In the genomic region with DNA sequence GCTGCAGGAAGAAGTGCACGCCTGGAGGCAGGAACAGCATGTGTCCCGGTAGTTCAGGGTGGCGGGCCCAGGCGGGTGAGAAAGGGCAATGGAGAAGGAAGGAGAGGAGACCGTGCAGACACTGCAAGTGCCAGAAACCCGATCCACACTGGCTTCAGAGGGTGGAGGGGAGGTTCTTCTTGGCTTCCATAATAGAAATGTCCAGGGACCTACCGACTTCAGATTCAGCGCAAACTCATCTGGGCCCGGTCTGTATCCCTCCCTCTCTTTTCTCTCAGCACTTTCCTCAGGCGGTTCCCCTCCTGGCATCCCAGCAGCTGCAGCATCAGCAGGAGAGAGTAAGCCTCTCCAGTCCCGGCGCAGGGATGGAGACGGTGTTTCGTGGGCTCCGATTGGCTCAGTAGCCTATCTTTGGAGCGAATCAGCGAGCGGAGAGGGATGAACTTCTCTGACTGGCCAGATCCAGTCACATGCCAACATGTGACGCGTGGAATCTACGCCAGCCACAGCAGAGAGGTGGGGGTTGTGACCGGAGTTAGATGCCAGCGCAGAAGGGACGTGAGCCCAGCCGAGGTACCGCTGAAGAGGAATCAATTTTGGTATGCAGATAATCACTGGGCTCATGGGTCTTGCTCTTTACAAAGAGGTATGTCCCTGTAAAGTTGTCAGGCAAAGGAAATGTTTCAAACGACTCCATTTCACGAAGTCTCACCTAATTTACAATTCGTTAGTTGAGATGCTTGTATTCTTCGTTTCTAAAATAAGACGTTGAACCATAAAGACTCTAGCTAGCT, we compare ENCODE assay signal across 1 cellular context.
TF ChIP-seq lines count a peak whose summit lies in the region.

No MANE protein-coding gene starts in this region.

TF ChIP-seq in HepG2, 621 proteins besides CTCF, POLR2A, EP300 and RAD21 (continued from another document and continues in another):
- TF ChIP-seq, protein P1, sequence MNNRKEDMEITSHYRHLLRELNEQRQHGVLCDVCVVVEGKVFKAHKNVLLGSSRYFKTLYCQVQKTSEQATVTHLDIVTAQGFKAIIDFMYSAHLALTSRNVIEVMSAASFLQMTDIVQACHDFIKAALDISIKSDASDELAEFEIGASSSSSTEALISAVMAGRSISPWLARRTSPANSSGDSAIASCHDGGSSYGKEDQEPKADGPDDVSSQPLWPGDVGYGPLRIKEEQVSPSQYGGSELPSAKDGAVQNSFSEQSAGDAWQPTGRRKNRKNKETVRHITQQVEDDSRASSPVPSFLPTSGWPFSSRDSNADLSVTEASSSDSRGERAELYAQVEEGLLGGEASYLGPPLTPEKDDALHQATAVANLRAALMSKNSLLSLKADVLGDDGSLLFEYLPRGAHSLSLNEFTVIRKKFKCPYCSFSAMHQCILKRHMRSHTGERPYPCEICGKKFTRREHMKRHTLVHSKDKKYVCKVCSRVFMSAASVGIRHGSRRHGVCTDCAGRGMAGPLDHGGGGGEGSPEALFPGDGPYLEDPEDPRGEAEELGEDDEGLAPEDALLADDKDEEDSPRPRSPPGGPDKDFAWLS (CRISPR knock-in tag; IDR thresholded peaks at IDR 0.05; ENCODE audit: borderline replicate concordance) = no peak
- TF ChIP-seq RXRA (CRISPR knock-in tag; IDR thresholded peaks at IDR 0.05) = 0 out of 2 replicates have a peak, but pooled peaks have one; percentile 14
- TF ChIP-seq RFX5 (IDR thresholded peaks at IDR 0.05; ENCODE audit: low read depth, low read length) = peak; percentile 89
- TF ChIP-seq GABPB1 (CRISPR knock-in tag; IDR thresholded peaks at IDR 0.05) = no peak; the same call in none of the 2 replicates
- no peak for TF ChIP-seq ZNF674 (CRISPR knock-in tag; IDR thresholded peaks at IDR 0.05; ENCODE audit: low read depth)
- no peak for TF ChIP-seq ZNF562 (CRISPR knock-in tag; IDR thresholded peaks at IDR 0.05; ENCODE audit: borderline replicate concordance)
- no peak for TF ChIP-seq ZNF460 (CRISPR knock-in tag; IDR thresholded peaks at IDR 0.05; ENCODE audit: borderline replicate concordance)
- no peak for TF ChIP-seq PAX8 (CRISPR knock-in tag; IDR thresholded peaks at IDR 0.05; ENCODE audit: borderline replicate concordance)
- TF ChIP-seq, protein P2, sequence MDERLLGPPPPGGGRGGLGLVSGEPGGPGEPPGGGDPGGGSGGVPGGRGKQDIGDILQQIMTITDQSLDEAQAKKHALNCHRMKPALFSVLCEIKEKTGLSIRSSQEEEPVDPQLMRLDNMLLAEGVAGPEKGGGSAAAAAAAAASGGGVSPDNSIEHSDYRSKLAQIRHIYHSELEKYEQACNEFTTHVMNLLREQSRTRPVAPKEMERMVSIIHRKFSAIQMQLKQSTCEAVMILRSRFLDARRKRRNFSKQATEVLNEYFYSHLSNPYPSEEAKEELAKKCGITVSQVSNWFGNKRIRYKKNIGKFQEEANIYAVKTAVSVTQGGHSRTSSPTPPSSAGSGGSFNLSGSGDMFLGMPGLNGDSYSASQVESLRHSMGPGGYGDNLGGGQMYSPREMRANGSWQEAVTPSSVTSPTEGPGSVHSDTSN (CRISPR knock-in tag; IDR thresholded peaks at IDR 0.05) = no peak
- TF ChIP-seq, protein P3, sequence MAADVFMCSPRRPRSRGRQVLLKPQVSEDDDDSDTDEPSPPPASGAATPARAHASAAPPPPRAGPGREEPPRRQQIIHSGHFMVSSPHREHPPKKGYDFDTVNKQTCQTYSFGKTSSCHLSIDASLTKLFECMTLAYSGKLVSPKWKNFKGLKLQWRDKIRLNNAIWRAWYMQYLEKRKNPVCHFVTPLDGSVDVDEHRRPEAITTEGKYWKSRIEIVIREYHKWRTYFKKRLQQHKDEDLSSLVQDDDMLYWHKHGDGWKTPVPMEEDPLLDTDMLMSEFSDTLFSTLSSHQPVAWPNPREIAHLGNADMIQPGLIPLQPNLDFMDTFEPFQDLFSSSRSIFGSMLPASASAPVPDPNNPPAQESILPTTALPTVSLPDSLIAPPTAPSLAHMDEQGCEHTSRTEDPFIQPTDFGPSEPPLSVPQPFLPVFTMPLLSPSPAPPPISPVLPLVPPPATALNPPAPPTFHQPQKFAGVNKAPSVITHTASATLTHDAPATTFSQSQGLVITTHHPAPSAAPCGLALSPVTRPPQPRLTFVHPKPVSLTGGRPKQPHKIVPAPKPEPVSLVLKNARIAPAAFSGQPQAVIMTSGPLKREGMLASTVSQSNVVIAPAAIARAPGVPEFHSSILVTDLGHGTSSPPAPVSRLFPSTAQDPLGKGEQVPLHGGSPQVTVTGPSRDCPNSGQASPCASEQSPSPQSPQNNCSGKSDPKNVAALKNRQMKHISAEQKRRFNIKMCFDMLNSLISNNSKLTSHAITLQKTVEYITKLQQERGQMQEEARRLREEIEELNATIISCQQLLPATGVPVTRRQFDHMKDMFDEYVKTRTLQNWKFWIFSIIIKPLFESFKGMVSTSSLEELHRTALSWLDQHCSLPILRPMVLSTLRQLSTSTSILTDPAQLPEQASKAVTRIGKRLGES (CRISPR knock-in tag; IDR thresholded peaks at IDR 0.05; ENCODE audit: borderline replicate concordance) = no peak
- TF ChIP-seq CENPT (CRISPR knock-in tag; IDR thresholded peaks at IDR 0.05; ENCODE audit: low read depth) = no peak
- TF ChIP-seq, protein P4, sequence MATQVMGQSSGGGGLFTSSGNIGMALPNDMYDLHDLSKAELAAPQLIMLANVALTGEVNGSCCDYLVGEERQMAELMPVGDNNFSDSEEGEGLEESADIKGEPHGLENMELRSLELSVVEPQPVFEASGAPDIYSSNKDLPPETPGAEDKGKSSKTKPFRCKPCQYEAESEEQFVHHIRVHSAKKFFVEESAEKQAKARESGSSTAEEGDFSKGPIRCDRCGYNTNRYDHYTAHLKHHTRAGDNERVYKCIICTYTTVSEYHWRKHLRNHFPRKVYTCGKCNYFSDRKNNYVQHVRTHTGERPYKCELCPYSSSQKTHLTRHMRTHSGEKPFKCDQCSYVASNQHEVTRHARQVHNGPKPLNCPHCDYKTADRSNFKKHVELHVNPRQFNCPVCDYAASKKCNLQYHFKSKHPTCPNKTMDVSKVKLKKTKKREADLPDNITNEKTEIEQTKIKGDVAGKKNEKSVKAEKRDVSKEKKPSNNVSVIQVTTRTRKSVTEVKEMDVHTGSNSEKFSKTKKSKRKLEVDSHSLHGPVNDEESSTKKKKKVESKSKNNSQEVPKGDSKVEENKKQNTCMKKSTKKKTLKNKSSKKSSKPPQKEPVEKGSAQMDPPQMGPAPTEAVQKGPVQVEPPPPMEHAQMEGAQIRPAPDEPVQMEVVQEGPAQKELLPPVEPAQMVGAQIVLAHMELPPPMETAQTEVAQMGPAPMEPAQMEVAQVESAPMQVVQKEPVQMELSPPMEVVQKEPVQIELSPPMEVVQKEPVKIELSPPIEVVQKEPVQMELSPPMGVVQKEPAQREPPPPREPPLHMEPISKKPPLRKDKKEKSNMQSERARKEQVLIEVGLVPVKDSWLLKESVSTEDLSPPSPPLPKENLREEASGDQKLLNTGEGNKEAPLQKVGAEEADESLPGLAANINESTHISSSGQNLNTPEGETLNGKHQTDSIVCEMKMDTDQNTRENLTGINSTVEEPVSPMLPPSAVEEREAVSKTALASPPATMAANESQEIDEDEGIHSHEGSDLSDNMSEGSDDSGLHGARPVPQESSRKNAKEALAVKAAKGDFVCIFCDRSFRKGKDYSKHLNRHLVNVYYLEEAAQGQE (IDR thresholded peaks at IDR 0.05; ENCODE audit: borderline replicate concordance in 1 of 2, low read depth in 1 of 2, low read length in 2 of 2) = no peak
- TF ChIP-seq, protein P5, sequence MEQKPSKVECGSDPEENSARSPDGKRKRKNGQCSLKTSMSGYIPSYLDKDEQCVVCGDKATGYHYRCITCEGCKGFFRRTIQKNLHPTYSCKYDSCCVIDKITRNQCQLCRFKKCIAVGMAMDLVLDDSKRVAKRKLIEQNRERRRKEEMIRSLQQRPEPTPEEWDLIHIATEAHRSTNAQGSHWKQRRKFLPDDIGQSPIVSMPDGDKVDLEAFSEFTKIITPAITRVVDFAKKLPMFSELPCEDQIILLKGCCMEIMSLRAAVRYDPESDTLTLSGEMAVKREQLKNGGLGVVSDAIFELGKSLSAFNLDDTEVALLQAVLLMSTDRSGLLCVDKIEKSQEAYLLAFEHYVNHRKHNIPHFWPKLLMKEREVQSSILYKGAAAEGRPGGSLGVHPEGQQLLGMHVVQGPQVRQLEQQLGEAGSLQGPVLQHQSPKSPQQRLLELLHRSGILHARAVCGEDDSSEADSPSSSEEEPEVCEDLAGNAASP (CRISPR knock-in tag; IDR thresholded peaks at IDR 0.05; ENCODE audit: borderline replicate concordance) = peak; percentile 14; the same call in 1 of the 2 replicates
- TF ChIP-seq ZNF75D (CRISPR knock-in tag; IDR thresholded peaks at IDR 0.05; ENCODE audit: borderline replicate concordance) = no peak
- no peak for TF ChIP-seq RBFOX2 (IDR thresholded peaks at IDR 0.05; ENCODE audit: low read depth, low read length)
- TF ChIP-seq MEIS1 (CRISPR knock-in tag; IDR thresholded peaks at IDR 0.05; ENCODE audit: borderline replicate concordance) = no peak
- no peak for TF ChIP-seq ZNF660 (CRISPR knock-in tag; IDR thresholded peaks at IDR 0.05; ENCODE audit: borderline replicate concordance, low read depth)
- TF ChIP-seq, protein P6, sequence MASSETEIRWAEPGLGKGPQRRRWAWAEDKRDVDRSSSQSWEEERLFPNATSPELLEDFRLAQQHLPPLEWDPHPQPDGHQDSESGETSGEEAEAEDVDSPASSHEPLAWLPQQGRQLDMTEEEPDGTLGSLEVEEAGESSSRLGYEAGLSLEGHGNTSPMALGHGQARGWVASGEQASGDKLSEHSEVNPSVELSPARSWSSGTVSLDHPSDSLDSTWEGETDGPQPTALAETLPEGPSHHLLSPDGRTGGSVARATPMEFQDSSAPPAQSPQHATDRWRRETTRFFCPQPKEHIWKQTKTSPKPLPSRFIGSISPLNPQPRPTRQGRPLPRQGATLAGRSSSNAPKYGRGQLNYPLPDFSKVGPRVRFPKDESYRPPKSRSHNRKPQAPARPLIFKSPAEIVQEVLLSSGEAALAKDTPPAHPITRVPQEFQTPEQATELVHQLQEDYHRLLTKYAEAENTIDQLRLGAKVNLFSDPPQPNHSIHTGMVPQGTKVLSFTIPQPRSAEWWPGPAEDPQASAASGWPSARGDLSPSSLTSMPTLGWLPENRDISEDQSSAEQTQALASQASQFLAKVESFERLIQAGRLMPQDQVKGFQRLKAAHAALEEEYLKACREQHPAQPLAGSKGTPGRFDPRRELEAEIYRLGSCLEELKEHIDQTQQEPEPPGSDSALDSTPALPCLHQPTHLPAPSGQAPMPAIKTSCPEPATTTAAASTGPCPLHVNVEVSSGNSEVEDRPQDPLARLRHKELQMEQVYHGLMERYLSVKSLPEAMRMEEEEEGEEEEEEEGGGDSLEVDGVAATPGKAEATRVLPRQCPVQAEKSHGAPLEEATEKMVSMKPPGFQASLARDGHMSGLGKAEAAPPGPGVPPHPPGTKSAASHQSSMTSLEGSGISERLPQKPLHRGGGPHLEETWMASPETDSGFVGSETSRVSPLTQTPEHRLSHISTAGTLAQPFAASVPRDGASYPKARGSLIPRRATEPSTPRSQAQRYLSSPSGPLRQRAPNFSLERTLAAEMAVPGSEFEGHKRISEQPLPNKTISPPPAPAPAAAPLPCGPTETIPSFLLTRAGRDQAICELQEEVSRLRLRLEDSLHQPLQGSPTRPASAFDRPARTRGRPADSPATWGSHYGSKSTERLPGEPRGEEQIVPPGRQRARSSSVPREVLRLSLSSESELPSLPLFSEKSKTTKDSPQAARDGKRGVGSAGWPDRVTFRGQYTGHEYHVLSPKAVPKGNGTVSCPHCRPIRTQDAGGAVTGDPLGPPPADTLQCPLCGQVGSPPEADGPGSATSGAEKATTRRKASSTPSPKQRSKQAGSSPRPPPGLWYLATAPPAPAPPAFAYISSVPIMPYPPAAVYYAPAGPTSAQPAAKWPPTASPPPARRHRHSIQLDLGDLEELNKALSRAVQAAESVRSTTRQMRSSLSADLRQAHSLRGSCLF (CRISPR knock-in tag; IDR thresholded peaks at IDR 0.05; ENCODE audit: borderline replicate concordance) = no peak
- no peak for TF ChIP-seq ZC3H13 (CRISPR knock-in tag; IDR thresholded peaks at IDR 0.05)
- TF ChIP-seq, protein P7, sequence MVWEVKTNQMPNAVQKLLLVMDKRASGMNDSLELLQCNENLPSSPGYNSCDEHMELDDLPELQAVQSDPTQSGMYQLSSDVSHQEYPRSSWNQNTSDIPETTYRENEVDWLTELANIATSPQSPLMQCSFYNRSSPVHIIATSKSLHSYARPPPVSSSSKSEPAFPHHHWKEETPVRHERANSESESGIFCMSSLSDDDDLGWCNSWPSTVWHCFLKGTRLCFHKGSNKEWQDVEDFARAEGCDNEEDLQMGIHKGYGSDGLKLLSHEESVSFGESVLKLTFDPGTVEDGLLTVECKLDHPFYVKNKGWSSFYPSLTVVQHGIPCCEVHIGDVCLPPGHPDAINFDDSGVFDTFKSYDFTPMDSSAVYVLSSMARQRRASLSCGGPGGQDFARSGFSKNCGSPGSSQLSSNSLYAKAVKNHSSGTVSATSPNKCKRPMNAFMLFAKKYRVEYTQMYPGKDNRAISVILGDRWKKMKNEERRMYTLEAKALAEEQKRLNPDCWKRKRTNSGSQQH (CRISPR knock-in tag; IDR thresholded peaks at IDR 0.05; ENCODE audit: low read depth) = no peak
- peak; percentile 63; the same call in 1 of the 2 replicates for TF ChIP-seq ZNF33B (CRISPR knock-in tag; IDR thresholded peaks at IDR 0.05)
- no peak for TF ChIP-seq ZNF12 (CRISPR knock-in tag; IDR thresholded peaks at IDR 0.05)
- no peak for TF ChIP-seq SIX4 (CRISPR knock-in tag; IDR thresholded peaks at IDR 0.05)
- no peak for TF ChIP-seq GABPA (IDR thresholded peaks at IDR 0.05; ENCODE audit: low read depth, low read length)
- no peak for TF ChIP-seq GABPA (CRISPR knock-in tag; IDR thresholded peaks at IDR 0.05; ENCODE audit: low read depth)
- TF ChIP-seq ZNF337 (CRISPR knock-in tag; IDR thresholded peaks at IDR 0.05; ENCODE audit: borderline replicate concordance, low read depth) = no peak
- TF ChIP-seq TOPORS (CRISPR knock-in tag; IDR thresholded peaks at IDR 0.05) = no peak
- no peak for TF ChIP-seq ZNF782 (CRISPR knock-in tag; IDR thresholded peaks at IDR 0.05; ENCODE audit: borderline replicate concordance)
- TF ChIP-seq, protein P8, sequence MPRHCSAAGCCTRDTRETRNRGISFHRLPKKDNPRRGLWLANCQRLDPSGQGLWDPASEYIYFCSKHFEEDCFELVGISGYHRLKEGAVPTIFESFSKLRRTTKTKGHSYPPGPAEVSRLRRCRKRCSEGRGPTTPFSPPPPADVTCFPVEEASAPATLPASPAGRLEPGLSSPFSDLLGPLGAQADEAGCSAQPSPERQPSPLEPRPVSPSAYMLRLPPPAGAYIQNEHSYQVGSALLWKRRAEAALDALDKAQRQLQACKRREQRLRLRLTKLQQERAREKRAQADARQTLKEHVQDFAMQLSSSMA (CRISPR knock-in tag; IDR thresholded peaks at IDR 0.05) = 0 out of 2 replicates have a peak, but pooled peaks have one; percentile 63
- no peak for TF ChIP-seq ZNF343 (CRISPR knock-in tag; IDR thresholded peaks at IDR 0.05)
- TF ChIP-seq, protein P9, sequence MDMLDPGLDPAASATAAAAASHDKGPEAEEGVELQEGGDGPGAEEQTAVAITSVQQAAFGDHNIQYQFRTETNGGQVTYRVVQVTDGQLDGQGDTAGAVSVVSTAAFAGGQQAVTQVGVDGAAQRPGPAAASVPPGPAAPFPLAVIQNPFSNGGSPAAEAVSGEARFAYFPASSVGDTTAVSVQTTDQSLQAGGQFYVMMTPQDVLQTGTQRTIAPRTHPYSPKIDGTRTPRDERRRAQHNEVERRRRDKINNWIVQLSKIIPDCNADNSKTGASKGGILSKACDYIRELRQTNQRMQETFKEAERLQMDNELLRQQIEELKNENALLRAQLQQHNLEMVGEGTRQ (IDR thresholded peaks at IDR 0.05; ENCODE audit: low read depth, low read length) = peak; percentile 97
- TF ChIP-seq, protein P9 (CRISPR knock-in tag; IDR thresholded peaks at IDR 0.05; ENCODE audit: borderline replicate concordance) = peak; percentile 98; the same call in 1 of the 2 replicates
- TF ChIP-seq ZNF138 (CRISPR knock-in tag; IDR thresholded peaks at IDR 0.05; ENCODE audit: low read depth) = no peak; the same call in 1 of the 2 replicates
